ENCODE assay signal across 11 cellular contexts in genomic region chr1:59107516-59107915, GRCh38.
A peak's percentile ranks its signal among the peaks of the same experiment; 100 is the strongest.
DNase-seq lines count a peak whose midpoint lies in the region; ATAC-seq and TF ChIP-seq lines count a peak whose summit lies in the region.
"Had no signal": no experiment of that assay in that cellular context is flagged by ENCODE, and none has a peak within 500 bp of the region (broad histone marks: within the 10 kb centered on the region; RNA-seq: fewer than 3 reads in every experiment).

No MANE protein-coding gene starts in this region.

- H3K14ac ChIP-seq in mesenchymal stem cell (ENCODE audit: low read length in 2 of 2): no peak overlapping the region

- H3K23ac ChIP-seq in mesenchymal stem cell (ENCODE audit: low read length in 2 of 2): no peak overlapping the region

- peak overlapping the region; percentile 81 for H2AK5ac ChIP-seq in mesenchymal stem cell (ENCODE audit: low read length, severe bottlenecking)

- H3K79me1 ChIP-seq in mesenchymal stem cell (replicated peaks; ENCODE audit: low read length, poor library complexity, severe bottlenecking): no peaks in the 10 kb centered on the region

- peak overlapping the region in 1 of 2 experiments; percentile 46 for H3K4ac ChIP-seq in mesenchymal stem cell (ENCODE audit: low read depth in 1 of 2, low read length in 2 of 2)

- WGBS in esophagus muscularis mucosa: 89% methylated on average over 5 of the region's 5 CpGs
- 98% methylated on average over 5 of the region's 5 CpGs for WGBS in mesenchymal stem cell
- 4 to 19% methylated on average over 5 of the region's 5 CpGs for WGBS in aorta, 2 donors

- H2BK120ac ChIP-seq in mesenchymal stem cell (ENCODE audit: low read depth, low read length): peak overlapping the region; percentile 8

- H3K4me1 ChIP-seq in esophagus muscularis mucosa (peaks cover 0 to 10% (median 3%) of the 10 kb centered on the region in 4 donors), mesenchymal stem cell (ENCODE audit: control insufficient read depth, insufficient read depth, low read depth, low read length) (peaks cover 7% of the 10 kb centered on the region), aorta (ENCODE audit: control insufficient read depth in 1 of 2, insufficient read depth in 2 of 2, low read length in 2 of 2) (peaks cover 0 to 7% of the 10 kb centered on the region in 2 donors)

- intact Hi-C loops in esophagus muscularis mucosa (cut with DNase I): no loop called here
- intact Hi-C loops in aorta (cut with DNase I): no loop called here

- no peaks in the 10 kb centered on the region for H3K9me3 ChIP-seq in esophagus muscularis mucosa
- H3K9me3 ChIP-seq in mesenchymal stem cell (ENCODE audit: control insufficient read depth, low read length): no peaks in the 10 kb centered on the region
- no peaks in the 10 kb centered on the region for H3K9me3 ChIP-seq in aorta (ENCODE audit: control insufficient read depth, low read length)

- no peak overlapping the region for H2BK5ac ChIP-seq in mesenchymal stem cell (ENCODE audit: low read depth, low read length, poor library complexity, severe bottlenecking)

- peak overlapping the region; percentile 43 for H4K91ac ChIP-seq in mesenchymal stem cell (ENCODE audit: low read length)

- peak overlapping the region in 1 of 2 experiments; percentile 23 for H3K18ac ChIP-seq in mesenchymal stem cell (ENCODE audit: low read depth in 1 of 2, low read length in 2 of 2)

- no peak overlapping the region for H2BK12ac ChIP-seq in mesenchymal stem cell (ENCODE audit: low read length in 2 of 2)

- H4K8ac ChIP-seq in mesenchymal stem cell (ENCODE audit: low read length): peak overlapping the region; percentile 80

- H3K27ac ChIP-seq in esophagus muscularis mucosa (replicated peaks in 1 of 4) (no peak overlapping the region), mesenchymal stem cell (ENCODE audit: low read length, poor library complexity, severe bottlenecking) (no peak overlapping the region), aorta (ENCODE audit: low read depth in 1 of 2, low read length in 2 of 2) (peak overlapping the region in 1 of 2 donors; percentile 69)

- peak overlapping the region; percentile 71 for H2BK15ac ChIP-seq in mesenchymal stem cell (ENCODE audit: low read depth, poor library complexity, severe bottlenecking)

- TF ChIP-seq EP300 in esophagus muscularis mucosa (IDR thresholded peaks at IDR 0.05): no peak

- no peak overlapping the region for H3K4me2 ChIP-seq in mesenchymal stem cell (ENCODE audit: low read length, poor library complexity, severe bottlenecking)

- no peak overlapping the region for H3K9ac ChIP-seq in mesenchymal stem cell (ENCODE audit: low read length)

- no peak for TF ChIP-seq CTCF in esophagus muscularis mucosa (IDR thresholded peaks at IDR 0.05)

- ATAC-seq in aorta (ENCODE audit: low FRiP score) (peak; percentile 81), HG02610 (IDR thresholded peaks at IDR 0.05; ENCODE audit: unreplicated experiment) (no peak)

- H3K27me3 ChIP-seq in esophagus muscularis mucosa (no peaks in the 10 kb centered on the region), mesenchymal stem cell (ENCODE audit: control insufficient read depth in 1 of 2, insufficient read depth in 1 of 2, low read length in 2 of 2) (no peaks in the 10 kb centered on the region), aorta (ENCODE audit: control insufficient read depth in 1 of 2, insufficient read depth in 2 of 2, low read length in 1 of 2) (no peaks in the 10 kb centered on the region)

- no peak for TF ChIP-seq POLR2A in esophagus muscularis mucosa (IDR thresholded peaks at IDR 0.05; ENCODE audit: low read depth)

- no peaks in the 10 kb centered on the region for H3K36me3 ChIP-seq in esophagus muscularis mucosa
- H3K36me3 ChIP-seq in mesenchymal stem cell (ENCODE audit: control insufficient read depth in 1 of 2, insufficient read depth in 2 of 2, low read depth in 1 of 2, low read length in 2 of 2): no peaks in the 10 kb centered on the region
- H3K36me3 ChIP-seq in aorta (ENCODE audit: control insufficient read depth in 1 of 2, insufficient read depth in 2 of 2, low read length in 1 of 2): no peaks in the 10 kb centered on the region

- H2AFZ ChIP-seq in mesenchymal stem cell (ENCODE audit: low read depth, low read length): no peak overlapping the region

- DNase-seq in SIG-M5 treated with dmso at 0.1 percent for 504 hours (lab: John Stamatoyannopoulos, UW; ENCODE audit: unreplicated experiment) (peak; percentile 67), SIG-M5 (lab: John Stamatoyannopoulos, UW) (no peak), esophagus muscularis mucosa (ENCODE audit: extremely low spot score) (peak; percentile 91), mesenchymal stem cell (no peak), aorta (peak; percentile 74 to 80), NCI-H2081 treated with DMSO at 0.1 percent for 48 hours (lab: John Stamatoyannopoulos, UW) (no peak), iPS-NIHi11 (ENCODE audit: low spot score) (no peak)
- DNase-seq: 8988T; activated CD4-positive, alpha-beta T cell treated with anti-CD3 and anti-CD28 coated beads for 4 hours; stimulated activated CD4-positive, alpha-beta T cell treated with anti-CD3 and anti-CD28 coated beads, Interleukin-4, amount 100 ng/mL, for 4 hours had no signal

- H3K4me3 ChIP-seq in esophagus muscularis mucosa (no peak overlapping the region), mesenchymal stem cell (ENCODE audit: insufficient read depth in 1 of 2, low read depth in 1 of 2, low read length in 2 of 2) (no peak overlapping the region), aorta (ENCODE audit: low read length in 2 of 2) (no peak overlapping the region)

Comparison
In these comparisons a context has a peak if more than half of its experiments do, and no peak if none do; other contexts are left out.
1. DNase-seq: peak in SIG-M5 treated with dmso at 0.1 percent for 504 hours (single experiment), esophagus muscularis mucosa (single experiment) and aorta (2 of 2); none in SIG-M5 (single experiment), mesenchymal stem cell (single experiment), NCI-H2081 treated with DMSO at 0.1 percent for 48 hours (single experiment) and iPS-NIHi11 (single experiment).